16 cellular contexts compared by ENCODE assay signal in genomic region chr1:230342019-230342418, GRCh38.
"Had no signal": no experiment of that assay in that cellular context is flagged by ENCODE, and none has a peak within 500 bp of the region (broad histone marks: within the 10 kb centered on the region; RNA-seq: fewer than 3 reads in every experiment).

No MANE protein-coding gene starts in this region.

- DNase-seq: activated B cell treated with CpG ODN at 0.5 μM for 24 hours; activated CD4-positive, alpha-beta T cell treated with anti-CD3 and anti-CD28 coated beads for 48 hours; activated CD8-positive, alpha-beta memory T cell treated with anti-CD3 and anti-CD28 coated beads, Interleukin-2, amount 50 U/mL, for 4 hours; activated CD8-positive, alpha-beta T cell treated with anti-CD3 and anti-CD28 coated beads for 36 hours; activated effector memory CD4-positive, alpha-beta T cell treated with anti-CD3 and anti-CD28 coated beads, Interleukin-2, amount 50 U/mL, for 16 hours; activated T-cell treated with anti-CD3 and anti-CD28 coated beads, Interleukin-2, amount 50 U/mL, for 48 hours; amniotic stem cell; posterior cingulate gyrus; small intestine; stomach; T-helper 17 cell had no signal

- H3K27ac Mint-ChIP-seq: activated B cell treated with CpG ODN at 0.5 μM for 24 hours; activated CD8-positive, alpha-beta T cell treated with anti-CD3 and anti-CD28 coated beads for 36 hours; activated naive CD4-positive, alpha-beta T cell treated with anti-CD3 and anti-CD28 coated beads, Interleukin-2, amount 50 U/mL, for 72 hours; T-helper 17 cell had no signal

- H3K4me3 Mint-ChIP-seq: activated B cell treated with CpG ODN at 0.5 μM for 24 hours; activated CD8-positive, alpha-beta T cell treated with anti-CD3 and anti-CD28 coated beads for 36 hours; T-helper 17 cell had no signal

- H3K4me3 ChIP-seq: stomach had no signal

- H3K9me3 ChIP-seq: neutrophil, stomach had no signal

- H3K27me3 ChIP-seq: stomach had no signal

- H3K36me3 ChIP-seq: neutrophil, stomach had no signal

- H3K4me1 Mint-ChIP-seq: activated B cell treated with CpG ODN at 0.5 μM for 24 hours had no signal

- FAIRE-seq: colon, endometrium, islet of Langerhans, small intestine had no signal

- H3K36me3 Mint-ChIP-seq: activated naive CD4-positive, alpha-beta T cell treated with anti-CD3 and anti-CD28 coated beads, Interleukin-2, amount 50 U/mL, for 72 hours had no signal

- ATAC-seq: activated CD8-positive, alpha-beta T cell treated with anti-CD3 and anti-CD28 coated beads for 36 hours; activated naive CD4-positive, alpha-beta T cell treated with anti-CD3 and anti-CD28 coated beads, Interleukin-2, amount 50 U/mL, for 72 hours; T-helper 17 cell had no signal

- H3K27ac ChIP-seq: neutrophil, stomach had no signal

- H3K9me3 Mint-ChIP-seq: activated B cell treated with CpG ODN at 0.5 μM for 24 hours; activated CD8-positive, alpha-beta T cell treated with anti-CD3 and anti-CD28 coated beads for 36 hours; activated naive CD4-positive, alpha-beta T cell treated with anti-CD3 and anti-CD28 coated beads, Interleukin-2, amount 50 U/mL, for 72 hours had no signal
